1 cellular context compared by ENCODE assay signal in the genomic region with DNA sequence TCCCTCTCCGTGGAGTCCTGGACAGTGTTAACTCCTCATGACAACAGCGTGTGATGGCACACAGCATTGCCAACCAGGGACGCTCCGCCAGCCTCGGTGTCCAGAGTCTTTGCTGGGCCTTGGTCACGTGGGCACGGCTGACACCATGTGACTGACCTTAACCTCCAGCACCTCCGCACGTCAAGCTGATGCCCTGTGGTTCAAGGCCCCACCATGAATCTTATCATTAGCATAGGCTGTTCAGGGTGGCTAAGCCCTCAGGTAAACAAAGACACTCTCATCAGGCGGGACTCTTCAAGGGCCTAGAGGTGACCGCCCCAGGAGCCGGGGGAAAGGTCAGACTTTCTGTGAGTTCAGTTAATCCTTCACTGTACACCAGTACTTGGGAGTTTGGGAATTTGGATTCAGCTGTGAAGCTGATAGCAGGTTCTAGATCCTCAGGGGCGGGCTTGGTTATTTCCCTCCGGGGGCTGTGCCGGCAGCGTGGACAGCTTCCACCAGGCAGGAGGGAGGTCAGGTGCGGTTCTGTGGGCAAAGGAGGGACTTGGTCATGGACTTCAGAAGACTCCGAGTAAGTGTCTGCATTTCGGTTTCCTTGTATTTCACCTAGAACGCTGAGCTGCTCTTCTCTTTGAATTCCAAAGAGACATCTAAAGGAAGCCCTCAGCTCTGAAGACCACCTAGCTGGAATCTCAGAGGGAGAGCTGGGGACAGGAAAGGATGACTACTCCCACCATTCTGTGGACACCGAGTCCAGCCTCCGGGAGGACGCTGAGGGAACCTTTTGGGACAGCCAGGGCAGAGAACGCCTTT.
TF ChIP-seq lines count a peak whose summit lies in the region.

No MANE protein-coding gene starts in this region.

TF ChIP-seq in HepG2, 621 proteins besides CTCF, POLR2A, EP300 and RAD21 (continued from another document and continues in another):
- TF ChIP-seq, protein P1, sequence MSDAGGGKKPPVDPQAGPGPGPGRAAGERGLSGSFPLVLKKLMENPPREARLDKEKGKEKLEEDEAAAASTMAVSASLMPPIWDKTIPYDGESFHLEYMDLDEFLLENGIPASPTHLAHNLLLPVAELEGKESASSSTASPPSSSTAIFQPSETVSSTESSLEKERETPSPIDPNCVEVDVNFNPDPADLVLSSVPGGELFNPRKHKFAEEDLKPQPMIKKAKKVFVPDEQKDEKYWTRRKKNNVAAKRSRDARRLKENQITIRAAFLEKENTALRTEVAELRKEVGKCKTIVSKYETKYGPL (CRISPR knock-in tag; IDR thresholded peaks at IDR 0.05), result peak; percentile 71; the same call in 1 of the 2 replicates
- peak; percentile 99 for TF ChIP-seq ZNF567 (CRISPR knock-in tag; IDR thresholded peaks at IDR 0.05; ENCODE audit: borderline replicate concordance)
- TF ChIP-seq ZNF775 (CRISPR knock-in tag; IDR thresholded peaks at IDR 0.05; ENCODE audit: borderline replicate concordance), result 0 out of 2 replicates have a peak, but pooled peaks have one; percentile 34
- TF ChIP-seq TARDBP (CRISPR knock-in tag; IDR thresholded peaks at IDR 0.05), result peak; percentile 100
- TF ChIP-seq, protein P2, sequence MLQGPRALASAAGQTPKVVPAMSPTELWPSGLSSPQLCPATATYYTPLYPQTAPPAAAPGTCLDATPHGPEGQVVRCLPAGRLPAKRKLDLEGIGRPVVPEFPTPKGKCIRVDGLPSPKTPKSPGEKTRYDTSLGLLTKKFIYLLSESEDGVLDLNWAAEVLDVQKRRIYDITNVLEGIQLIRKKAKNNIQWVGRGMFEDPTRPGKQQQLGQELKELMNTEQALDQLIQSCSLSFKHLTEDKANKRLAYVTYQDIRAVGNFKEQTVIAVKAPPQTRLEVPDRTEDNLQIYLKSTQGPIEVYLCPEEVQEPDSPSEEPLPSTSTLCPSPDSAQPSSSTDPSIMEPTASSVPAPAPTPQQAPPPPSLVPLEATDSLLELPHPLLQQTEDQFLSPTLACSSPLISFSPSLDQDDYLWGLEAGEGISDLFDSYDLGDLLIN (CRISPR knock-in tag; IDR thresholded peaks at IDR 0.05; ENCODE audit: borderline replicate concordance), result no peak
- TF ChIP-seq MLLT10 (CRISPR knock-in tag; IDR thresholded peaks at IDR 0.05), result no peak
- peak; percentile 73; the same call in 1 of the 2 replicates for TF ChIP-seq EEA1 (CRISPR knock-in tag; IDR thresholded peaks at IDR 0.05; ENCODE audit: borderline replicate concordance)
- peak; percentile 90 for TF ChIP-seq ZNF12 (CRISPR knock-in tag; IDR thresholded peaks at IDR 0.05)
- peak; percentile 74; the same call in 1 of the 2 replicates for TF ChIP-seq TRIM24 (CRISPR knock-in tag; IDR thresholded peaks at IDR 0.05)
- TF ChIP-seq, protein P3, sequence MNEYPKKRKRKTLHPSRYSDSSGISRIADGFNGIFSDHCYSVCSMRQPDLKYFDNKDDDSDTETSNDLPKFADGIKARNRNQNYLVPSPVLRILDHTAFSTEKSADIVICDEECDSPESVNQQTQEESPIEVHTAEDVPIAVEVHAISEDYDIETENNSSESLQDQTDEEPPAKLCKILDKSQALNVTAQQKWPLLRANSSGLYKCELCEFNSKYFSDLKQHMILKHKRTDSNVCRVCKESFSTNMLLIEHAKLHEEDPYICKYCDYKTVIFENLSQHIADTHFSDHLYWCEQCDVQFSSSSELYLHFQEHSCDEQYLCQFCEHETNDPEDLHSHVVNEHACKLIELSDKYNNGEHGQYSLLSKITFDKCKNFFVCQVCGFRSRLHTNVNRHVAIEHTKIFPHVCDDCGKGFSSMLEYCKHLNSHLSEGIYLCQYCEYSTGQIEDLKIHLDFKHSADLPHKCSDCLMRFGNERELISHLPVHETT (CRISPR knock-in tag; conservative IDR thresholded peaks at IDR 0.05), result peak; percentile 85
- no peak for TF ChIP-seq ZNF549 (CRISPR knock-in tag; IDR thresholded peaks at IDR 0.05)
- TF ChIP-seq SP140L (CRISPR knock-in tag; IDR thresholded peaks at IDR 0.05; ENCODE audit: borderline replicate concordance), result peak; percentile 92; the same call in 1 of the 2 replicates
- TF ChIP-seq ZNF367 (CRISPR knock-in tag; IDR thresholded peaks at IDR 0.05; ENCODE audit: borderline replicate concordance), result peak; percentile 77; the same call in 1 of the 2 replicates
- no peak for TF ChIP-seq ZKSCAN5 (CRISPR knock-in tag; IDR thresholded peaks at IDR 0.05)
- no peak for TF ChIP-seq CEBPB (IDR thresholded peaks at IDR 0.05; ENCODE audit: borderline replicate concordance, low read depth, low read length)
- peak; percentile 33; the same call in 1 of the 2 replicates for TF ChIP-seq ZNF629 (CRISPR knock-in tag; conservative IDR thresholded peaks at IDR 0.05)
- TF ChIP-seq GATA4 (IDR thresholded peaks at IDR 0.05; ENCODE audit: borderline replicate concordance, low read depth), result peak; percentile 98
- TF ChIP-seq, protein P4, sequence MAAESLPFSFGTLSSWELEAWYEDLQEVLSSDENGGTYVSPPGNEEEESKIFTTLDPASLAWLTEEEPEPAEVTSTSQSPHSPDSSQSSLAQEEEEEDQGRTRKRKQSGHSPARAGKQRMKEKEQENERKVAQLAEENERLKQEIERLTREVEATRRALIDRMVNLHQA (CRISPR knock-in tag; IDR thresholded peaks at IDR 0.05), result no peak
- no peak for TF ChIP-seq ZNF468 (CRISPR knock-in tag; IDR thresholded peaks at IDR 0.05)
- TF ChIP-seq, protein P5, sequence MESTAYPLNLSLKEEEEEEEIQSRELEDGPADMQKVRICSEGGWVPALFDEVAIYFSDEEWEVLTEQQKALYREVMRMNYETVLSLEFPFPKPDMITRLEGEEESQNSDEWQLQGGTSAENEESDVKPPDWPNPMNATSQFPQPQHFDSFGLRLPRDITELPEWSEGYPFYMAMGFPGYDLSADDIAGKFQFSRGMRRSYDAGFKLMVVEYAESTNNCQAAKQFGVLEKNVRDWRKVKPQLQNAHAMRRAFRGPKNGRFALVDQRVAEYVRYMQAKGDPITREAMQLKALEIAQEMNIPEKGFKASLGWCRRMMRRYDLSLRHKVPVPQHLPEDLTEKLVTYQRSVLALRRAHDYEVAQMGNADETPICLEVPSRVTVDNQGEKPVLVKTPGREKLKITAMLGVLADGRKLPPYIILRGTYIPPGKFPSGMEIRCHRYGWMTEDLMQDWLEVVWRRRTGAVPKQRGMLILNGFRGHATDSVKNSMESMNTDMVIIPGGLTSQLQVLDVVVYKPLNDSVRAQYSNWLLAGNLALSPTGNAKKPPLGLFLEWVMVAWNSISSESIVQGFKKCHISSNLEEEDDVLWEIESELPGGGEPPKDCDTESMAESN (CRISPR knock-in tag; conservative IDR thresholded peaks at IDR 0.05), result peak; percentile 97
- peak; percentile 95 for TF ChIP-seq ATF7-NPFF (CRISPR knock-in tag; IDR thresholded peaks at IDR 0.05; ENCODE audit: low read depth)
- no peak for TF ChIP-seq TBP (CRISPR knock-in tag; IDR thresholded peaks at IDR 0.05)
- TF ChIP-seq XBP1 (CRISPR knock-in tag; IDR thresholded peaks at IDR 0.05), result no peak
- TF ChIP-seq PAWR (CRISPR knock-in tag; IDR thresholded peaks at IDR 0.05; ENCODE audit: borderline replicate concordance), result 0 out of 2 replicates have a peak, but pooled peaks have one; percentile 41
- TF ChIP-seq DMAP1 (CRISPR knock-in tag; IDR thresholded peaks at IDR 0.05), result peak; percentile 78
- TF ChIP-seq, protein P6, sequence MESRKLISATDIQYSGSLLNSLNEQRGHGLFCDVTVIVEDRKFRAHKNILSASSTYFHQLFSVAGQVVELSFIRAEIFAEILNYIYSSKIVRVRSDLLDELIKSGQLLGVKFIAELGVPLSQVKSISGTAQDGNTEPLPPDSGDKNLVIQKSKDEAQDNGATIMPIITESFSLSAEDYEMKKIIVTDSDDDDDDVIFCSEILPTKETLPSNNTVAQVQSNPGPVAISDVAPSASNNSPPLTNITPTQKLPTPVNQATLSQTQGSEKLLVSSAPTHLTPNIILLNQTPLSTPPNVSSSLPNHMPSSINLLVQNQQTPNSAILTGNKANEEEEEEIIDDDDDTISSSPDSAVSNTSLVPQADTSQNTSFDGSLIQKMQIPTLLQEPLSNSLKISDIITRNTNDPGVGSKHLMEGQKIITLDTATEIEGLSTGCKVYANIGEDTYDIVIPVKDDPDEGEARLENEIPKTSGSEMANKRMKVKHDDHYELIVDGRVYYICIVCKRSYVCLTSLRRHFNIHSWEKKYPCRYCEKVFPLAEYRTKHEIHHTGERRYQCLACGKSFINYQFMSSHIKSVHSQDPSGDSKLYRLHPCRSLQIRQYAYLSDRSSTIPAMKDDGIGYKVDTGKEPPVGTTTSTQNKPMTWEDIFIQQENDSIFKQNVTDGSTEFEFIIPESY (CRISPR knock-in tag; IDR thresholded peaks at IDR 0.05), result peak; percentile 91
- TF ChIP-seq ZZZ3 (CRISPR knock-in tag; IDR thresholded peaks at IDR 0.05; ENCODE audit: borderline replicate concordance), result peak; percentile 97
- no peak; the same call in 1 of the 2 replicates for TF ChIP-seq ZNF737 (CRISPR knock-in tag; IDR thresholded peaks at IDR 0.05; ENCODE audit: borderline replicate concordance)
- TF ChIP-seq CHD2 (IDR thresholded peaks at IDR 0.05; ENCODE audit: low read depth, low read length), result no peak
- TF ChIP-seq ZNF660 (CRISPR knock-in tag; IDR thresholded peaks at IDR 0.05; ENCODE audit: borderline replicate concordance, low read depth), result no peak
- peak; percentile 98 for TF ChIP-seq ZNF33B (CRISPR knock-in tag; IDR thresholded peaks at IDR 0.05)
- TF ChIP-seq SNRNP70 (IDR thresholded peaks at IDR 0.05; ENCODE audit: low read depth, low read length), result no peak
- peak; percentile 99 for TF ChIP-seq ISL2 (CRISPR knock-in tag; IDR thresholded peaks at IDR 0.05)
- TF ChIP-seq, protein P7, sequence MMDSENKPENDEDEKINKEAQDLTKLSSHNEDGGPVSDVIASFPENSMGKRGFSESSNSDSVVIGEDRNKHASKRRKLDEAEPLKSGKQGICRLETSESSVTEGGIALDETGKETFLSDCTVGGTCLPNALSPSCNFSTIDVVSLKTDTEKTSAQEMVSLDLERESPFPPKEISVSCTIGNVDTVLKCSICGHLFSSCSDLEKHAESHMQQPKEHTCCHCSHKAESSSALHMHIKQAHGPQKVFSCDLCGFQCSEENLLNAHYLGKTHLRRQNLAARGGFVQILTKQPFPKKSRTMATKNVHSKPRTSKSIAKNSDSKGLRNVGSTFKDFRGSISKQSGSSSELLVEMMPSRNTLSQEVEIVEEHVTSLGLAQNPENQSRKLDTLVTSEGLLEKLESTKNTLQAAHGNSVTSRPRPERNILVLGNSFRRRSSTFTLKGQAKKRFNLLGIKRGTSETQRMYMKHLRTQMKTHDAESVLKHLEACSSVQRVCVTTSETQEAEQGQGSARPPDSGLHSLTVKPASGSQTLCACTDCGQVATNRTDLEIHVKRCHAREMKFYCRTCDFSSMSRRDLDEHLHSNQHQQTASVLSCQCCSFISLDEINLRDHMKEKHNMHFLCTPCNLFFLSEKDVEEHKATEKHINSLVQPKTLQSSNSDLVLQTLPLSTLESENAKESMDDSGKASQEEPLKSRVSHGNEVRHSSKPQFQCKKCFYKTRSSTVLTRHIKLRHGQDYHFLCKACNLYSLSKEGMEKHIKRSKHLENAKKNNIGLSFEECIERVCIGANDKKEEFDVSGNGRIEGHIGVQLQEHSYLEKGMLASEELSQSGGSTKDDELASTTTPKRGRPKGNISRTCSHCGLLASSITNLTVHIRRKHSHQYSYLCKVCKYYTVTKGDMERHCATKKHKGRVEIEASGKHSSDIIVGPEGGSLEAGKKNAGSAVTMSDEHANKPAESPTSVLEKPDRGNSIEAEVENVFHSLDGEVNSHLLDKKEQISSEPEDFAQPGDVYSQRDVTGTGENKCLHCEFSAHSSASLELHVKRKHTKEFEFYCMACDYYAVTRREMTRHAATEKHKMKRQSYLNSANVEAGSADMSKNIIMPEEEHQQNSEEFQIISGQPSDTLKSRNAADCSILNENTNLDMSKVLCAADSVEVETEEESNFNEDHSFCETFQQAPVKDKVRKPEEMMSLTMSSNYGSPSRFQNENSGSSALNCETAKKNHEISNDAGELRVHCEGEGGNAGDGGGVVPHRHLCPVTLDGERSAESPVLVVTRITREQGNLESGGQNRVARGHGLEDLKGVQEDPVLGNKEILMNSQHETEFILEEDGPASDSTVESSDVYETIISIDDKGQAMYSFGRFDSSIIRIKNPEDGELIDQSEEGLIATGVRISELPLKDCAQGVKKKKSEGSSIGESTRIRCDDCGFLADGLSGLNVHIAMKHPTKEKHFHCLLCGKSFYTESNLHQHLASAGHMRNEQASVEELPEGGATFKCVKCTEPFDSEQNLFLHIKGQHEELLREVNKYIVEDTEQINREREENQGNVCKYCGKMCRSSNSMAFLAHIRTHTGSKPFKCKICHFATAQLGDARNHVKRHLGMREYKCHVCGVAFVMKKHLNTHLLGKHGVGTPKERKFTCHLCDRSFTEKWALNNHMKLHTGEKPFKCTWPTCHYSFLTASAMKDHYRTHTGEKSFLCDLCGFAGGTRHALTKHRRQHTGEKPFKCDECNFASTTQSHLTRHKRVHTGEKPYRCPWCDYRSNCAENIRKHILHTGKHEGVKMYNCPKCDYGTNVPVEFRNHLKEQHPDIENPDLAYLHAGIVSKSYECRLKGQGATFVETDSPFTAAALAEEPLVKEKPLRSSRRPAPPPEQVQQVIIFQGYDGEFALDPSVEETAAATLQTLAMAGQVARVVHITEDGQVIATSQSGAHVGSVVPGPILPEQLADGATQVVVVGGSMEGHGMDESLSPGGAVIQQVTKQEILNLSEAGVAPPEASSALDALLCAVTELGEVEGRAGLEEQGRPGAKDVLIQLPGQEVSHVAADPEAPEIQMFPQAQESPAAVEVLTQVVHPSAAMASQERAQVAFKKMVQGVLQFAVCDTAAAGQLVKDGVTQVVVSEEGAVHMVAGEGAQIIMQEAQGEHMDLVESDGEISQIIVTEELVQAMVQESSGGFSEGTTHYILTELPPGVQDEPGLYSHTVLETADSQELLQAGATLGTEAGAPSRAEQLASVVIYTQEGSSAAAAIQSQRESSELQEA (CRISPR knock-in tag; IDR thresholded peaks at IDR 0.05; ENCODE audit: not compliant biosample characterization), result peak; percentile 93
- peak; percentile 93 for TF ChIP-seq FOSL2 (CRISPR knock-in tag; IDR thresholded peaks at IDR 0.05)
- TF ChIP-seq, protein P8, sequence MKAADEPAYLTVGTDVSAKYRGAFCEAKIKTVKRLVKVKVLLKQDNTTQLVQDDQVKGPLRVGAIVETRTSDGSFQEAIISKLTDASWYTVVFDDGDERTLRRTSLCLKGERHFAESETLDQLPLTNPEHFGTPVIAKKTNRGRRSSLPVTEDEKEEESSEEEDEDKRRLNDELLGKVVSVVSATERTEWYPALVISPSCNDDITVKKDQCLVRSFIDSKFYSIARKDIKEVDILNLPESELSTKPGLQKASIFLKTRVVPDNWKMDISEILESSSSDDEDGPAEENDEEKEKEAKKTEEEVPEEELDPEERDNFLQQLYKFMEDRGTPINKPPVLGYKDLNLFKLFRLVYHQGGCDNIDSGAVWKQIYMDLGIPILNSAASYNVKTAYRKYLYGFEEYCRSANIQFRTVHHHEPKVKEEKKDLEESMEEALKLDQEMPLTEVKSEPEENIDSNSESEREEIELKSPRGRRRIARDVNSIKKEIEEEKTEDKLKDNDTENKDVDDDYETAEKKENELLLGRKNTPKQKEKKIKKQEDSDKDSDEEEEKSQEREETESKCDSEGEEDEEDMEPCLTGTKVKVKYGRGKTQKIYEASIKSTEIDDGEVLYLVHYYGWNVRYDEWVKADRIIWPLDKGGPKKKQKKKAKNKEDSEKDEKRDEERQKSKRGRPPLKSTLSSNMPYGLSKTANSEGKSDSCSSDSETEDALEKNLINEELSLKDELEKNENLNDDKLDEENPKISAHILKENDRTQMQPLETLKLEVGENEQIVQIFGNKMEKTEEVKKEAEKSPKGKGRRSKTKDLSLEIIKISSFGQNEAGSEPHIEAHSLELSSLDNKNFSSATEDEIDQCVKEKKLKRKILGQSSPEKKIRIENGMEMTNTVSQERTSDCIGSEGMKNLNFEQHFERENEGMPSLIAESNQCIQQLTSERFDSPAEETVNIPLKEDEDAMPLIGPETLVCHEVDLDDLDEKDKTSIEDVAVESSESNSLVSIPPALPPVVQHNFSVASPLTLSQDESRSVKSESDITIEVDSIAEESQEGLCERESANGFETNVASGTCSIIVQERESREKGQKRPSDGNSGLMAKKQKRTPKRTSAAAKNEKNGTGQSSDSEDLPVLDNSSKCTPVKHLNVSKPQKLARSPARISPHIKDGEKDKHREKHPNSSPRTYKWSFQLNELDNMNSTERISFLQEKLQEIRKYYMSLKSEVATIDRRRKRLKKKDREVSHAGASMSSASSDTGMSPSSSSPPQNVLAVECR (CRISPR knock-in tag; IDR thresholded peaks at IDR 0.05; ENCODE audit: borderline replicate concordance), result peak; percentile 92; the same call in 1 of the 2 replicates
